Comparison of ENCODE assay signal across 15 cellular contexts in the genomic region with DNA sequence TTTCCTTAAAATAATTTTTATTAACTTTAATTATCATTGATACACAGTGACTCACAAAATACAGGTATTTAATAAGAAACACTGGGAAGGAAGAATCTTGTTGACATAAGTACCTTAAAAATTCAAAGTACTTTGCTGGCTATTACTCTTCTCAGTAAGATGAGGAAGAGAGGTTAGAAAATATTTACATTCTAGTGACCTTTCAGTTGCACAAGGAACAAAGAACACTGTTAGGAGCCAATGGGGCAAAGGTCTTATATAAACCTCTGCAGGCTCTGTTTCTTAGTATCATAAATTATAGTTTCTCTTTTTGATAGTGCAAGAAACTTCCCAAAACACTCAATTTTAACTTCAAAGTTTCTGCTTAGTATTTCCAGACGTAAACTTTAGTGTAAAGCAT. TPM values are rescaled to one million over a fixed set of nuclear protein-coding genes. Genes with fewer than 3 reads are reported as not detected.
DNase-seq lines count a peak whose midpoint lies in the region; ATAC-seq, FAIRE-seq and TF ChIP-seq lines count a peak whose summit lies in the region.
"Had no signal": no experiment of that assay in that cellular context is flagged by ENCODE, and none has a peak within 500 bp of the region (broad histone marks: within the 10 kb centered on the region; RNA-seq: fewer than 3 reads in every experiment).

No MANE protein-coding gene starts in this region.

- in situ Hi-C loops in Panc1 (cut with HindIII; ENCODE audit: low pct_unique_long_range_greater_than_20kb, low sequenced_read_pairs), result no loop called here

- no peaks in the 10 kb centered on the region for H3K27me3 ChIP-seq in Panc1 (ENCODE audit: control insufficient read depth, insufficient read depth, low read length)
- no peaks in the 10 kb centered on the region for H3K27me3 ChIP-seq in left lung
- H3K27me3 ChIP-seq in pancreas, result no peaks in the 10 kb centered on the region
- no peaks in the 10 kb centered on the region for H3K27me3 ChIP-seq in tibial artery

- H3K4me3 ChIP-seq in Panc1 (ENCODE audit: low read depth in 2 of 2, low read length in 2 of 2) (no peak overlapping the region), left lung (no peak overlapping the region), pancreas (no peak overlapping the region), tibial artery (no peak overlapping the region)

- 50 to 51% methylated on average over 1 of the region's 1 CpG for WGBS in pancreas, 2 donors

- H3K36me3 ChIP-seq in Panc1 (ENCODE audit: control insufficient read depth, insufficient read depth, low read length), result no peaks in the 10 kb centered on the region
- H3K36me3 ChIP-seq in left lung, result no peaks in the 10 kb centered on the region
- H3K36me3 ChIP-seq in pancreas, result no peaks in the 10 kb centered on the region
- H3K36me3 ChIP-seq in tibial artery, result no peaks in the 10 kb centered on the region

- CTCF ChIA-PET in Calu3 (lab: Charles Lee) (interaction anchor here (0.7 to 1.8 kb wide), 3 partner anchors 10 to 57 kb away, joined by 3 to 4 read pairs (median 3); no protein-coding TSS in a partner anchor), Panc1 (lab: Charles Lee) (no interaction called here), RWPE1 (lab: Yijun Ruan, JAX) (no interaction called here)

- H3K9me3 ChIP-seq in Panc1 (ENCODE audit: control insufficient read depth, insufficient read depth, low read depth, low read length), result no peaks in the 10 kb centered on the region
- H3K9me3 ChIP-seq in left lung, result no peaks in the 10 kb centered on the region
- H3K9me3 ChIP-seq in pancreas, result no peaks in the 10 kb centered on the region
- no peaks in the 10 kb centered on the region for H3K9me3 ChIP-seq in tibial artery
- H3K9me3 ChIP-seq: Caco-2 had no signal

- DNase-seq in Calu3 (no peak), Panc1 (ENCODE audit: low read depth, low spot score) (no peak), left lung (no peak), pancreas (no peak), NCI-H2196 (lab: John Stamatoyannopoulos, UW; ENCODE audit: unreplicated experiment) (no peak), RWPE1 (ENCODE audit: low spot score) (no peak), tibial artery (no peak)
- DNase-seq in stimulated activated naive CD4-positive, alpha-beta T cell (lab: John Stamatoyannopoulos, UW), result no peak
- DNase-seq: Caco-2, GDM1, MV-4-11, NCI-H1417 treated with DMSO at 0.1 percent for 48 hours, NCI-H2029 treated with DMSO at 0.1 percent for 48 hours had no signal

- peaks cover 36% of the 10 kb centered on the region for H3K4me1 Mint-ChIP-seq in Calu3 (ENCODE audit: low read depth, unreplicated experiment)

- peaks cover 13% of the 10 kb centered on the region for H3K36me3 Mint-ChIP-seq in Calu3 (ENCODE audit: insufficient read depth, unreplicated experiment)
- H3K36me3 Mint-ChIP-seq: CD14-positive monocyte had no signal

- peak overlapping the region; percentile 82 for H3K27ac Mint-ChIP-seq in Calu3 (ENCODE audit: unreplicated experiment)
- H3K27ac Mint-ChIP-seq: CD14-positive monocyte had no signal

- H3K4me1 ChIP-seq in Panc1 (ENCODE audit: control insufficient read depth, insufficient read depth, low read length) (peaks cover 16% of the 10 kb centered on the region), left lung (peaks cover 7 to 12% of the 10 kb centered on the region in 2 donors), pancreas (peaks cover 25 to 37% (median 33%) of the 10 kb centered on the region in 3 donors), tibial artery (peaks cover 0 to 11% (median 0%) of the 10 kb centered on the region in 4 donors)

- no TSS peak for BruUV-seq in Calu3 (replicated peaks; lab: Mats Ljungman, UMichigan)
- BruUV-seq in Panc1 (replicated peaks; lab: Mats Ljungman, UMichigan), result no TSS peak

- POLR2A ChIA-PET in Panc1 (lab: Charles Lee) (interaction anchor here (0.7 kb wide), 1 partner anchor 43 kb away, joined by 3 read pairs; no protein-coding TSS in a partner anchor), RWPE1 (lab: Yijun Ruan, JAX; ENCODE audit: low non-redundant PET) (no interaction called here)

- ATAC-seq in Panc1, result no peak
- ATAC-seq in left lung, result peak; percentile 16
- ATAC-seq in pancreas, result peak in 1 of 4 donors; percentile 40

- TF ChIP-seq CTCF in Calu3 (IDR thresholded peaks at IDR 0.05; ENCODE audit: unreplicated experiment) (no peak), Panc1 (IDR thresholded peaks at IDR 0.05) (no peak), left lung (IDR thresholded peaks at IDR 0.05) (no peak), pancreas (IDR thresholded peaks at IDR 0.05) (no peak), RWPE1 (conservative IDR thresholded peaks at IDR 0.05; ENCODE audit: low read depth) (no peak), tibial artery (IDR thresholded peaks at IDR 0.05) (no peak)

- H3K27me3 Mint-ChIP-seq in Calu3 (ENCODE audit: unreplicated experiment), result no peaks in the 10 kb centered on the region

- H3K27ac ChIP-seq in Panc1 (ENCODE audit: low read length) (peak overlapping the region; percentile 45; the same call in 1 of the 2 replicates), left lung (peak overlapping the region; percentile 13 to 22), pancreas (peak overlapping the region in 1 of 4 donors; percentile 20), RWPE1 (no peak overlapping the region), tibial artery (no peak overlapping the region)

- intact Hi-C loops in Calu3 (cut with micrococcal nuclease; ENCODE audit: unreplicated experiment), result no loop called here
- intact Hi-C loops in Panc1 (cut with micrococcal nuclease; ENCODE audit: unreplicated experiment), result loop anchor here (5.0 kb wide), 1 partner anchor 73 kb away; the partner anchor contains the start of gene HIBADH
- intact Hi-C loops in left lung (cut with DNase I), result no loop called here
- intact Hi-C loops in pancreas (cut with DNase I), result no loop called here
- intact Hi-C loops in tibial artery (cut with DNase I; ENCODE audit: low total_unique reads), result no loop called here

- H3K9me3 Mint-ChIP-seq in Calu3 (ENCODE audit: low read depth, unreplicated experiment), result no peaks in the 10 kb centered on the region
- H3K9me3 Mint-ChIP-seq: CD14-positive monocyte had no signal

- FAIRE-seq in pancreas (lab: Jason Lieb, UNC), result peak; percentile 63
- FAIRE-seq: H1 had no signal

- H3K4me3 Mint-ChIP-seq in Calu3 (ENCODE audit: low read depth, unreplicated experiment), result peak overlapping the region; percentile 48
- H3K4me3 Mint-ChIP-seq: CD14-positive monocyte had no signal

RNA-seq across cellular contexts. Expression of gene TAX1BP1, which starts 4.8 kb away (rescaled TPM):
- total RNA-seq in Calu3 (2022) (190 TPM in 2 replicates), Panc1 (2021; ENCODE audit: unreplicated experiment) (125 TPM), left lung (10 to 100 TPM; 96.1 to 96.4 TPM), pancreas (10 to 100 TPM; 43.3 to 64.6 (median 49.1) TPM)
- polyA plus RNA-seq in Panc1 (2012; ENCODE audit: insufficient read length), result 80.8 TPM
- 10 to 100 TPM; 28.3 to 41.5 TPM for polyA plus RNA-seq in pancreas

Comparison
In these comparisons a context has a peak if more than half of its experiments do, and no peak if none do; other contexts are left out.
1. H3K27ac ChIP-seq: peak in Panc1 (single experiment) and left lung (2 of 2); none in RWPE1 (single experiment) and tibial artery (0 of 2).